ENCODE assay signal across 10 cellular contexts in the genomic region with DNA sequence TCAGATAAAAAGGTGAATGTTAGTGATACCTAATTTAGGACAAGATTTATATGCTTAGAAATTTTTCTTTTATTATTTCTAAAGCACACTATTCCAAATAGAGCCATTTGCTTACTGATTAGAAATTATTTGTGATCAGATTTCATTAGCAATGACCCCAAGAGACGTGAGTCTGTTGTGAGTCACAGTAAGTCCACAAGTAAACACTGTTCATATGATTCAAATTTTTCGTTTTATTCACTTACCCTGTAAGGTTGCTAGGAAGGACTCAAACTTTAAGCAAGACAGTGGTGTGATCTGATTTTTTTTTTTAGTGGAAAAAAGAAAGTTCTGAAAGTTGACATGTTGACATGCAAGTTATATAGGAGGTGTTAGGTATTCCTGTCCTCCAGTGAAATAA. TPM values are rescaled to one million over a fixed set of nuclear protein-coding genes. Genes with fewer than 3 reads are reported as not detected.
DNase-seq lines count a peak whose midpoint lies in the region; ATAC-seq and TF ChIP-seq lines count a peak whose summit lies in the region.
"Had no signal": no experiment of that assay in that cellular context is flagged by ENCODE, and none has a peak within 500 bp of the region (broad histone marks: within the 10 kb centered on the region; RNA-seq: fewer than 3 reads in every experiment).

No MANE protein-coding gene starts in this region.

- H3K4me1 ChIP-seq in CD4-positive, CD25-positive, alpha-beta regulatory T cell (ENCODE audit: control insufficient read depth, insufficient read depth, low read length, poor library complexity, severe bottlenecking) = peaks cover 20% of the 10 kb centered on the region
- no peaks in the 10 kb centered on the region for H3K4me1 ChIP-seq in psoas muscle

- ATAC-seq in CD4-positive, CD25-positive, alpha-beta regulatory T cell (ENCODE audit: low read depth in 2 of 2) = no peak
- ATAC-seq in psoas muscle (peak in 1 of 4 donors; percentile 51), HG02678 (IDR thresholded peaks at IDR 0.05; ENCODE audit: unreplicated experiment) (no peak)
- ATAC-seq: activated naive CD4-positive, alpha-beta T cell treated with anti-CD3 and anti-CD28 coated beads, Interleukin-2, amount 50 U/mL, for 72 hours had no signal

- H3K4me3 Mint-ChIP-seq in CD4-positive, CD25-positive, alpha-beta regulatory T cell = peak overlapping the region in 3 of 4 donors; percentile 89 to 97 (median 90)

- H3K27me3 Mint-ChIP-seq in CD4-positive, CD25-positive, alpha-beta regulatory T cell = peaks cover 44% of the 10 kb centered on the region

- H3K4me3 ChIP-seq in CD4-positive, CD25-positive, alpha-beta regulatory T cell (ENCODE audit: low read depth, low read length) = peak overlapping the region; percentile 93
- H3K4me3 ChIP-seq in fibroblast of mammary gland (ENCODE audit: control insufficient read depth, low read depth, low read length) (peak overlapping the region; percentile 66), psoas muscle (peak overlapping the region; percentile 57)

- peaks cover 19 to 50% (median 27%) of the 10 kb centered on the region in 4 donors for H3K4me1 Mint-ChIP-seq in CD4-positive, CD25-positive, alpha-beta regulatory T cell

- H3K9me3 Mint-ChIP-seq in CD4-positive, CD25-positive, alpha-beta regulatory T cell = no peaks in the 10 kb centered on the region
- H3K9me3 Mint-ChIP-seq: activated naive CD4-positive, alpha-beta T cell treated with anti-CD3 and anti-CD28 coated beads, Interleukin-2, amount 50 U/mL, for 72 hours had no signal

- H3K27ac Mint-ChIP-seq in CD4-positive, CD25-positive, alpha-beta regulatory T cell = no peak overlapping the region

- no peaks in the 10 kb centered on the region for H3K36me3 Mint-ChIP-seq in CD4-positive, CD25-positive, alpha-beta regulatory T cell

- intact Hi-C loops in psoas muscle (cut with DNase I) = no loop called here

- no peaks in the 10 kb centered on the region for H3K36me3 ChIP-seq in CD4-positive, CD25-positive, alpha-beta regulatory T cell (ENCODE audit: control insufficient read depth, insufficient read depth, low read length)
- no peaks in the 10 kb centered on the region for H3K36me3 ChIP-seq in psoas muscle (ENCODE audit: insufficient read depth in 1 of 2, low read depth in 1 of 2)

- H3K9me3 ChIP-seq in CD4-positive, CD25-positive, alpha-beta regulatory T cell (ENCODE audit: control insufficient read depth in 2 of 2, low read length in 2 of 2) = no peaks in the 10 kb centered on the region
- no peaks in the 10 kb centered on the region for H3K9me3 ChIP-seq in psoas muscle

- H3K27ac ChIP-seq in CD4-positive, CD25-positive, alpha-beta regulatory T cell (ENCODE audit: insufficient read depth, low read length, poor library complexity, severe bottlenecking) = no peak overlapping the region
- H3K27ac ChIP-seq in RWPE1 (no peak overlapping the region), psoas muscle (no peak overlapping the region)

- H3K27me3 ChIP-seq in CD4-positive, CD25-positive, alpha-beta regulatory T cell (ENCODE audit: control insufficient read depth, insufficient read depth, low read length) = peaks cover 3% of the 10 kb centered on the region
- no peaks in the 10 kb centered on the region for H3K27me3 ChIP-seq in psoas muscle (ENCODE audit: insufficient read depth in 3 of 3, low read length in 2 of 3)

- POLR2A ChIA-PET in RWPE1 (lab: Yijun Ruan, JAX; ENCODE audit: low non-redundant PET) = no interaction called here

- DNase-seq in CD4-positive, CD25-positive, alpha-beta regulatory T cell = no peak
- peak; percentile 69 for DNase-seq in RWPE1 (ENCODE audit: low spot score)
- peak; percentile 87 for DNase-seq in fibroblast of mammary gland (ENCODE audit: low read depth)
- no peak for DNase-seq in psoas muscle
- DNase-seq in islet precursor cell = no peak
- DNase-seq in GF-D8 (lab: John Stamatoyannopoulos, UW) = no peak
- DNase-seq in GOT3 (lab: John Stamatoyannopoulos, UW) = no peak
- DNase-seq: stimulated activated CD4-positive, alpha-beta T cell treated with anti-CD3 and anti-CD28 coated beads, Interleukin-2, amount 100 ng/mL, for 24 hours had no signal

- TF ChIP-seq CTCF in RWPE1 (conservative IDR thresholded peaks at IDR 0.05; ENCODE audit: low read depth) (no peak), fibroblast of mammary gland (conservative IDR thresholded peaks at IDR 0.05; ENCODE audit: control insufficient read depth, insufficient read depth, low read depth, low read length) (no peak), psoas muscle (IDR thresholded peaks at IDR 0.05) (no peak)

- WGBS in psoas muscle, 3 donors = 56 to 61% (median 59%) methylated on average over 2 of the region's 2 CpGs

- CTCF ChIA-PET in RWPE1 (lab: Yijun Ruan, JAX) = interaction anchor here (0.7 kb wide), 1 partner anchor 106 kb away, joined by 3 read pairs; no protein-coding TSS in a partner anchor

RNA-seq across cellular contexts. Expression of a gene that starts 1.2 kb away (rescaled TPM):
- 2.8 TPM for total RNA-seq in CD4-positive, CD25-positive, alpha-beta regulatory T cell
- 1 to 10 TPM; 3.7 to 5.8 (median 5.1) TPM for polyA plus RNA-seq in CD4-positive, CD25-positive, alpha-beta regulatory T cell
- 1 to 10 TPM; 3.0 to 4.1 (median 3.8) TPM for total RNA-seq in psoas muscle
- 1 to 10 TPM; 1.1 to 2.9 (median 1.2) TPM for polyA plus RNA-seq in psoas muscle

RNA-seq across cellular contexts. Expression of a gene that starts 7.3 kb away (rescaled TPM):
- total RNA-seq in CD4-positive, CD25-positive, alpha-beta regulatory T cell = 1,729 TPM
- 1,000 to 10,000 TPM; 1,921 to 2,513 (median 2,239) TPM for polyA plus RNA-seq in CD4-positive, CD25-positive, alpha-beta regulatory T cell
- total RNA-seq in psoas muscle = 1,000 to 10,000 TPM in 1 of 4 donors, 100 to 1,000 TPM in 3; 737 to 1,162 (median 919) TPM
- 1,000 to 10,000 TPM in 2 of 3 donors, 100 to 1,000 TPM in 1; 991 to 2,293 (median 1,068) TPM for polyA plus RNA-seq in psoas muscle

RNA-seq across cellular contexts. Expression of a gene that starts 44.2 kb away (rescaled TPM):
- 102 TPM for total RNA-seq in CD4-positive, CD25-positive, alpha-beta regulatory T cell
- 10 to 100 TPM; 34.1 to 55.8 (median 43.5) TPM for polyA plus RNA-seq in CD4-positive, CD25-positive, alpha-beta regulatory T cell
- total RNA-seq in psoas muscle = 10 to 100 TPM; 28.1 to 36.8 (median 33.8) TPM
- 10 to 100 TPM in 2 of 3 donors, 1 to 10 TPM in 1; 9.6 to 14.2 (median 10.3) TPM for polyA plus RNA-seq in psoas muscle

Comparison
In these comparisons a context has a peak if more than half of its experiments do, and no peak if none do; other contexts are left out.
1. DNase-seq: peak in RWPE1 (single experiment) and fibroblast of mammary gland (single experiment); none in CD4-positive, CD25-positive, alpha-beta regulatory T cell (0 of 3), psoas muscle (0 of 2), islet precursor cell (single experiment), GF-D8 (single experiment) and GOT3 (single experiment).
2. Peak in every context shown above with its lines, with median percentiles within 50 percentile points of each other: H3K4me3 ChIP-seq.